In genomic region chr7:106196460-106197021, GRCh38 we compare ENCODE assay signal across 1 cellular context.
A peak's percentile ranks its signal among the peaks of the same experiment; 100 is the strongest.
TF ChIP-seq lines count a peak whose summit lies in the region.

No MANE protein-coding gene starts in this region.

TF ChIP-seq in HepG2, 621 proteins besides CTCF, POLR2A, EP300 and RAD21 (continued from another document and continues in another):
- no peak for TF ChIP-seq STAT6 (CRISPR knock-in tag; IDR thresholded peaks at IDR 0.05; ENCODE audit: borderline replicate concordance)
- peak; percentile 70 for TF ChIP-seq FOXP1 (IDR thresholded peaks at IDR 0.05)
- TF ChIP-seq FOXP1 (CRISPR knock-in tag; IDR thresholded peaks at IDR 0.05): peak; percentile 88
- TF ChIP-seq SP1 (IDR thresholded peaks at IDR 0.05): no peak
- TF ChIP-seq SP1 (CRISPR knock-in tag; IDR thresholded peaks at IDR 0.05): no peak
- no peak for TF ChIP-seq CENPX (CRISPR knock-in tag; IDR thresholded peaks at IDR 0.05)
- TF ChIP-seq XBP1 (CRISPR knock-in tag; IDR thresholded peaks at IDR 0.05): no peak
- no peak for TF ChIP-seq MIER2 (CRISPR knock-in tag; IDR thresholded peaks at IDR 0.05)
- 0 out of 2 replicates have a peak, but pooled peaks have one; percentile 22 for TF ChIP-seq FOXK2 (IDR thresholded peaks at IDR 0.05)
- 0 out of 2 replicates have a peak, but pooled peaks have one; percentile 30 for TF ChIP-seq REPIN1 (CRISPR knock-in tag; IDR thresholded peaks at IDR 0.05; ENCODE audit: borderline replicate concordance, low read depth)
- TF ChIP-seq PRDM10 (CRISPR knock-in tag; IDR thresholded peaks at IDR 0.05; ENCODE audit: low read depth): no peak
- TF ChIP-seq FOXA3 (CRISPR knock-in tag; IDR thresholded peaks at IDR 0.05): peak; percentile 80
- no peak for TF ChIP-seq ZEB1 (IDR thresholded peaks at IDR 0.05; ENCODE audit: insufficient replicate concordance, low read depth)
- TF ChIP-seq FOXO4 (CRISPR knock-in tag; conservative IDR thresholded peaks at IDR 0.05): no peak
- peak; percentile 79 for TF ChIP-seq NR2F6 (IDR thresholded peaks at IDR 0.05)
- no peak for TF ChIP-seq NR2F6 (CRISPR knock-in tag; IDR thresholded peaks at IDR 0.05)
- no peak for TF ChIP-seq SIX4 (CRISPR knock-in tag; IDR thresholded peaks at IDR 0.05)
- TF ChIP-seq ZNF24 (IDR thresholded peaks at IDR 0.05): no peak
- no peak for TF ChIP-seq ZNF124 (CRISPR knock-in tag; IDR thresholded peaks at IDR 0.05)
- no peak for TF ChIP-seq TBP (CRISPR knock-in tag; IDR thresholded peaks at IDR 0.05)
- TF ChIP-seq PRMT3 (CRISPR knock-in tag; IDR thresholded peaks at IDR 0.05; ENCODE audit: borderline replicate concordance, low read depth): no peak
- no peak for TF ChIP-seq ZNF563 (CRISPR knock-in tag; IDR thresholded peaks at IDR 0.05)
- TF ChIP-seq PCBP2 (optimal IDR thresholded peaks at IDR 0.05; ENCODE audit: low read depth, low read length, poor library complexity, severe bottlenecking): no peak
- TF ChIP-seq JUNB (CRISPR knock-in tag; IDR thresholded peaks at IDR 0.05; ENCODE audit: borderline replicate concordance): no peak
- TF ChIP-seq CREBL2 (CRISPR knock-in tag; IDR thresholded peaks at IDR 0.05; ENCODE audit: borderline replicate concordance): no peak
- TF ChIP-seq MZF1 (CRISPR knock-in tag; IDR thresholded peaks at IDR 0.05; ENCODE audit: borderline replicate concordance): no peak
- peak; percentile 50; the same call in 1 of the 2 replicates for TF ChIP-seq MNT (IDR thresholded peaks at IDR 0.05)
- peak; percentile 91; the same call in 1 of the 2 replicates for TF ChIP-seq ZNF768 (CRISPR knock-in tag; IDR thresholded peaks at IDR 0.05)
- TF ChIP-seq DPF2 (CRISPR knock-in tag; IDR thresholded peaks at IDR 0.05; ENCODE audit: borderline replicate concordance, low read depth): no peak
- no peak for TF ChIP-seq ZBTB20 (CRISPR knock-in tag; IDR thresholded peaks at IDR 0.05; ENCODE audit: borderline replicate concordance, low read depth)
- TF ChIP-seq KDM1A (CRISPR knock-in tag; IDR thresholded peaks at IDR 0.05): 0 out of 2 replicates have a peak, but pooled peaks have one; percentile 44
- no peak for TF ChIP-seq SAFB2 (CRISPR knock-in tag; IDR thresholded peaks at IDR 0.05; ENCODE audit: borderline replicate concordance, low read depth)
- TF ChIP-seq YEATS2 (CRISPR knock-in tag; IDR thresholded peaks at IDR 0.05; ENCODE audit: borderline replicate concordance): no peak
- no peak for TF ChIP-seq RFX5 (IDR thresholded peaks at IDR 0.05; ENCODE audit: low read depth, low read length)
- no peak for TF ChIP-seq ZNF761 (CRISPR knock-in tag; conservative IDR thresholded peaks at IDR 0.05)
- no peak for TF ChIP-seq ARID2 (CRISPR knock-in tag; IDR thresholded peaks at IDR 0.05; ENCODE audit: borderline replicate concordance)
- TF ChIP-seq ZNF879 (CRISPR knock-in tag; IDR thresholded peaks at IDR 0.05): no peak
- TF ChIP-seq ZNF280D (CRISPR knock-in tag; IDR thresholded peaks at IDR 0.05): no peak
- TF ChIP-seq ZNF12 (CRISPR knock-in tag; IDR thresholded peaks at IDR 0.05): peak; percentile 85
- TF ChIP-seq MAX (IDR thresholded peaks at IDR 0.05): peak; percentile 48
- TF ChIP-seq PAXIP1 (CRISPR knock-in tag; conservative IDR thresholded peaks at IDR 0.05): peak; percentile 66
- TF ChIP-seq SRSF1 (optimal IDR thresholded peaks at IDR 0.05; ENCODE audit: low read depth, low read length): no peak
- no peak for TF ChIP-seq IRF1 (CRISPR knock-in tag; IDR thresholded peaks at IDR 0.05; ENCODE audit: low read depth)
- TF ChIP-seq ZNF275 (CRISPR knock-in tag; IDR thresholded peaks at IDR 0.05; ENCODE audit: borderline replicate concordance): no peak
- no peak for TF ChIP-seq ZNF547 (CRISPR knock-in tag; IDR thresholded peaks at IDR 0.05)
- TF ChIP-seq ZC3H13 (CRISPR knock-in tag; IDR thresholded peaks at IDR 0.05): no peak
